1 cellular context compared by ENCODE assay signal in the genomic region with DNA sequence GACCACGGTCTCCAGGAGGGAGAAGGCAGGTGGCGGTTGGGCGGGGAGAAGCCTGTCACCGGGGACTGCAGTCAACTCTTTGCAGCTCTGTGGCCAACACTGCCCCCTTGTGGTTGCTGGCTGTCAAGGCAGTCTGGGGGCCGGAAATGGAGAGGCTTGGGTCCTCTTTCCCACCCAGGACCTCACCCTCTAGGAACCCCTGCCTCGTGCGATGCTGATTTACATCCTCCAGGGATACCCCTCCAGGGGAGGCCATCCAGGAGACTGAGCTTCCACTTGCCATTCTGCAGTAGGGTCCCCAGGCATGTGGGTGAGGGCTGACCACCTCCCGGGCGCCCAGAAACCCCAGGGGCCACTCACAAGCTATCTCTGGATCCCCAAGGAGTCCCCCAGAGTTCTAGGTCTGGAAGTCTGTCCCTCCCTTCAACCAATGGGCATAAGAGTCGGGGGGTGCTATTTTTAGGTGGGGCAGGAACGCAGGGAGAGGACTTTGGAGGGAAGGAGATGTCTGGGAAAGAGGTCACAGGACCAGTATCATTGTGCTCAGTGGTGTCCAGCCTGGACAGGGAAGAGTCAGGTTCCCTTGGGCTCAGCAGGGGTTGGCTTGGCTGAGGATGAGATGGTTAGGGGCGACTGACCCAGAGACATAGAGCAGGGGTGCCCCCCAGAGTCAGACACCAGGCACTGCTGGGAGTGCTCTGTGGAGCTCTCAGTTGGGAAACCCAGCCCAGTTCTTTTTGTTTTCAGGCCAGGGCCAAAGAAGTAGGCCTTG.
TF ChIP-seq lines count a peak whose summit lies in the region.

No MANE protein-coding gene starts in this region.

TF ChIP-seq in neural cell, 6 proteins besides CTCF, POLR2A, EP300 and RAD21 (continued from another document):
- no peak for TF ChIP-seq REST (IDR thresholded peaks at IDR 0.05; ENCODE audit: borderline replicate concordance)
- no peak for TF ChIP-seq POLR2AphosphoS5 (IDR thresholded peaks at IDR 0.05)
TF ChIP-seq in neural cell: peak in this region for 2.
